In the genomic region with DNA sequence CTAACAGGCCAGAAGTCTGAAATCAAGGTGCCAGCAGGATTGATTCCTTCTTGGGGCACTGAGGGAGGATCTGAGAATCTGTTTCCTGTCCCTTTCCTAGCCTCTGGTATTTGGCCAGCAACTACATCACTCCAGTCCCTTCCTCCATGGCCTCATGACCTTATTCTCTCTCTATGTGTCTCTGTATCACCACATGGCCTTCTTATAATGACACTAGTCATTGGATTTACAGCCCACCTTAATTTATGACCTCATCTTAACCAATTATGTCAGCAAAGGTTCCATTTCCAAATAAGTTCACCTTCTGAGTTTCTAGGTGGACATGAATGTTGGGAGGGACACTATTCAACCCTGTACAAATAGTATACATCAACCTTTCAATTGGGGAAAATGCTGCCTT, we compare ENCODE assay signal across 1 cellular context.
TF ChIP-seq lines count a peak whose summit lies in the region.

No MANE protein-coding gene starts in this region.

TF ChIP-seq in HepG2, 621 proteins besides CTCF, POLR2A, EP300 and RAD21 (continued from another document):
- TF ChIP-seq, protein P1, sequence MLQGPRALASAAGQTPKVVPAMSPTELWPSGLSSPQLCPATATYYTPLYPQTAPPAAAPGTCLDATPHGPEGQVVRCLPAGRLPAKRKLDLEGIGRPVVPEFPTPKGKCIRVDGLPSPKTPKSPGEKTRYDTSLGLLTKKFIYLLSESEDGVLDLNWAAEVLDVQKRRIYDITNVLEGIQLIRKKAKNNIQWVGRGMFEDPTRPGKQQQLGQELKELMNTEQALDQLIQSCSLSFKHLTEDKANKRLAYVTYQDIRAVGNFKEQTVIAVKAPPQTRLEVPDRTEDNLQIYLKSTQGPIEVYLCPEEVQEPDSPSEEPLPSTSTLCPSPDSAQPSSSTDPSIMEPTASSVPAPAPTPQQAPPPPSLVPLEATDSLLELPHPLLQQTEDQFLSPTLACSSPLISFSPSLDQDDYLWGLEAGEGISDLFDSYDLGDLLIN (CRISPR knock-in tag; IDR thresholded peaks at IDR 0.05; ENCODE audit: borderline replicate concordance) = no peak
- TF ChIP-seq, protein P2, sequence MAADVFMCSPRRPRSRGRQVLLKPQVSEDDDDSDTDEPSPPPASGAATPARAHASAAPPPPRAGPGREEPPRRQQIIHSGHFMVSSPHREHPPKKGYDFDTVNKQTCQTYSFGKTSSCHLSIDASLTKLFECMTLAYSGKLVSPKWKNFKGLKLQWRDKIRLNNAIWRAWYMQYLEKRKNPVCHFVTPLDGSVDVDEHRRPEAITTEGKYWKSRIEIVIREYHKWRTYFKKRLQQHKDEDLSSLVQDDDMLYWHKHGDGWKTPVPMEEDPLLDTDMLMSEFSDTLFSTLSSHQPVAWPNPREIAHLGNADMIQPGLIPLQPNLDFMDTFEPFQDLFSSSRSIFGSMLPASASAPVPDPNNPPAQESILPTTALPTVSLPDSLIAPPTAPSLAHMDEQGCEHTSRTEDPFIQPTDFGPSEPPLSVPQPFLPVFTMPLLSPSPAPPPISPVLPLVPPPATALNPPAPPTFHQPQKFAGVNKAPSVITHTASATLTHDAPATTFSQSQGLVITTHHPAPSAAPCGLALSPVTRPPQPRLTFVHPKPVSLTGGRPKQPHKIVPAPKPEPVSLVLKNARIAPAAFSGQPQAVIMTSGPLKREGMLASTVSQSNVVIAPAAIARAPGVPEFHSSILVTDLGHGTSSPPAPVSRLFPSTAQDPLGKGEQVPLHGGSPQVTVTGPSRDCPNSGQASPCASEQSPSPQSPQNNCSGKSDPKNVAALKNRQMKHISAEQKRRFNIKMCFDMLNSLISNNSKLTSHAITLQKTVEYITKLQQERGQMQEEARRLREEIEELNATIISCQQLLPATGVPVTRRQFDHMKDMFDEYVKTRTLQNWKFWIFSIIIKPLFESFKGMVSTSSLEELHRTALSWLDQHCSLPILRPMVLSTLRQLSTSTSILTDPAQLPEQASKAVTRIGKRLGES (CRISPR knock-in tag; IDR thresholded peaks at IDR 0.05; ENCODE audit: borderline replicate concordance) = no peak
- TF ChIP-seq ATF7 (IDR thresholded peaks at IDR 0.05) = peak; percentile 78
- no peak for TF ChIP-seq ATF7 (CRISPR knock-in tag; IDR thresholded peaks at IDR 0.05)
